ENCODE assay signal across 27 cellular contexts in genomic region chr6:45537539-45537938, GRCh38.
"Had no signal": no experiment of that assay in that cellular context is flagged by ENCODE, and none has a peak within 500 bp of the region (broad histone marks: within the 10 kb centered on the region; RNA-seq: fewer than 3 reads in every experiment).

No MANE protein-coding gene starts in this region.

- H3K36me3 ChIP-seq: ascending aorta had no signal

- H3K27me3 ChIP-seq: ascending aorta, body of pancreas, SJCRH30 had no signal

- H3K27ac Mint-ChIP-seq: activated CD8-positive, alpha-beta T cell treated with anti-CD3 and anti-CD28 coated beads for 36 hours; activated naive CD8-positive, alpha-beta T cell treated with anti-CD3 and anti-CD28 coated beads, Interleukin-2, amount 10 ng/mL, durations not matched to agents 7 days and 5 days; activated T-cell treated with anti-CD3 and anti-CD28 coated beads, Interleukin-2, amount 50 U/mL, for 72 hours; activated T-helper 2 cell treated with anti-CD3 and anti-CD28 coated beads, Interferon-gamma antibody, Interleukin-2, Interleukin-4, amounts not matched to agents 10 μg/mL and 5 μg/mL and 100 μg/mL, durations not matched to agents 14 hours and 24 hours and 36 hours had no signal

- DNase-seq: activated CD4-positive, alpha-beta T cell treated with anti-CD3 and anti-CD28 coated beads for 4 hours; activated CD8-positive, alpha-beta memory T cell treated with anti-CD3 and anti-CD28 coated beads, Interleukin-2, amount 50 U/mL, for 4 hours; activated CD8-positive, alpha-beta T cell treated with anti-CD3 and anti-CD28 coated beads for 36 hours; activated gamma-delta T cell treated with Interleukin-2 at 50 U/mL for 16 hours; activated naive CD4-positive, alpha-beta T cell treated with anti-CD3 and anti-CD28 coated beads, Interleukin-2, amount 50 U/mL, for 16 hours; activated naive CD8-positive, alpha-beta T cell treated with anti-CD3 and anti-CD28 coated beads, Interleukin-2, amount 10 ng/mL, durations not matched to agents 7 days and 5 days; activated T-cell treated with anti-CD3 and anti-CD28 coated beads, Interleukin-2, amount 50 U/mL, for 72 hours; amniotic stem cell; body of pancreas; central memory CD4-positive, alpha-beta T cell; Karpas-422; MM.1S; NCI-H1105; NCI-H1436; NCI-H187; NCI-H2171; NCI-H2227 treated with DMSO at 0.1 percent for 48 hours; NCI-H446 treated with DMSO at 0.1 percent for 48 hours; NCI-H524 treated with DMSO at 0.1 percent for 48 hours; NCI-H774; RPMI8226; SJCRH30; SK-N-SH; T-helper 1 cell had no signal

- H3K4me3 Mint-ChIP-seq: activated CD8-positive, alpha-beta T cell treated with anti-CD3 and anti-CD28 coated beads for 36 hours; activated naive CD8-positive, alpha-beta T cell treated with anti-CD3 and anti-CD28 coated beads, Interleukin-2, amount 10 ng/mL, durations not matched to agents 7 days and 5 days; activated T-cell treated with anti-CD3 and anti-CD28 coated beads, Interleukin-2, amount 50 U/mL, for 72 hours had no signal

- H3K9me3 Mint-ChIP-seq: activated CD8-positive, alpha-beta T cell treated with anti-CD3 and anti-CD28 coated beads for 36 hours; activated naive CD8-positive, alpha-beta T cell treated with anti-CD3 and anti-CD28 coated beads, Interleukin-2, amount 10 ng/mL, durations not matched to agents 7 days and 5 days; activated T-cell treated with anti-CD3 and anti-CD28 coated beads, Interleukin-2, amount 50 U/mL, for 72 hours; activated T-helper 2 cell treated with anti-CD3 and anti-CD28 coated beads, Interferon-gamma antibody, Interleukin-2, Interleukin-4, amounts not matched to agents 10 μg/mL and 5 μg/mL and 100 μg/mL, durations not matched to agents 14 hours and 24 hours and 36 hours had no signal

- H3K9me3 ChIP-seq: ascending aorta, body of pancreas, SJCRH30, SK-N-SH had no signal

- H3K4me3 ChIP-seq: ascending aorta, body of pancreas, K562, SJCRH30 had no signal

- H3K27me3 Mint-ChIP-seq: activated CD8-positive, alpha-beta T cell treated with anti-CD3 and anti-CD28 coated beads for 36 hours; activated naive CD8-positive, alpha-beta T cell treated with anti-CD3 and anti-CD28 coated beads, Interleukin-2, amount 10 ng/mL, durations not matched to agents 7 days and 5 days had no signal

- H3K27ac ChIP-seq: ascending aorta, body of pancreas had no signal

- H3K4me1 ChIP-seq: ascending aorta, body of pancreas had no signal

- H3K4me2 ChIP-seq: SK-N-SH had no signal

- H3K9ac ChIP-seq: SK-N-SH had no signal
